Comparison of ENCODE assay signal across 1 cellular context in the genomic region with DNA sequence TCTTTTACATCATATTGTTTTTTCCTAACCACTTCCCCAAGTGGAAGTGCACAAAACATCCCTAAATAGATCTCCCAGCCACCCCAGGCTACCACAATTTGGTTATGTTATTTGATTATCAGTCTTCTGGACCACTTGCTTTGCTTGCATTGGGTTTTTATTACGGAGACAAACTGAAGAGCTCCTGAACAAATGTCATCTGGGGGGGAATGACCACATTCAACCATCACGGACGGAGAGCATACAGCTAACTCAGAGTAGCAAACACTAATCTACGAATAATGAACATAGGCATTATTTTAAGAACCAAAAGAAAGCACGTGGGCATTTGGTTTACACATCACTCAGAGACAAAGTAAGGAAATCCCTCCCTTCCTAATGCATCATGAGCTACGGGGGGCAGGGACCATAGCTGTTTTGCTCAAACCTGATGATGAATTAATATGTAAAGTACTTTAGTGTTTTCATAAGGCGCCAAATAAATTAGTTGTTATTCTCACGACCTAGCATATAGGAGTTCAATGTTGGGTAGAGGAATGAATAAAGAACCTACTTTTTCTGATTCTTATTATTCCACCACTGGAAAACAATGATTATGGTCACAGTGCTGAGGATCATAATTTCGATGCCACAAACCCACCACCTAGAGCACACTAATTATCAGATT.
TF ChIP-seq lines count a peak whose summit lies in the region.

No MANE protein-coding gene starts in this region.

TF ChIP-seq in HCT116, 20 proteins besides CTCF, POLR2A, EP300 and RAD21 (continued from another document):
- no peak for TF ChIP-seq YY1 (IDR thresholded peaks at IDR 0.05; ENCODE audit: extremely low read depth, insufficient replicate concordance, low read depth, low read length)
- no peak for TF ChIP-seq SP1 (IDR thresholded peaks at IDR 0.05; ENCODE audit: low read depth)
- TF ChIP-seq ELF1 (IDR thresholded peaks at IDR 0.05; ENCODE audit: borderline replicate concordance, low read depth), result no peak
- no peak for TF ChIP-seq MAX (IDR thresholded peaks at IDR 0.05)
- TF ChIP-seq JUND (IDR thresholded peaks at IDR 0.05), result no peak
- TF ChIP-seq, protein P1, sequence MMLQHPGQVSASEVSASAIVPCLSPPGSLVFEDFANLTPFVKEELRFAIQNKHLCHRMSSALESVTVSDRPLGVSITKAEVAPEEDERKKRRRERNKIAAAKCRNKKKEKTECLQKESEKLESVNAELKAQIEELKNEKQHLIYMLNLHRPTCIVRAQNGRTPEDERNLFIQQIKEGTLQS (IDR thresholded peaks at IDR 0.05), result no peak
- TF ChIP-seq ZFX (IDR thresholded peaks at IDR 0.05), result no peak
